In genomic region chr5:121304838-121305237, GRCh38 we compare ENCODE assay signal across 8 cellular contexts.
"Had no signal": no experiment of that assay in that cellular context is flagged by ENCODE, and none has a peak within 500 bp of the region (broad histone marks: within the 10 kb centered on the region; RNA-seq: fewer than 3 reads in every experiment).

No MANE protein-coding gene starts in this region.

- DNase-seq: GM23248, GOT3, H9, HCEC 1CT, Kasumi-1, KG1 had no signal

- H3K9ac ChIP-seq: GM23248 had no signal

- H3K4me3 ChIP-seq: GM23248 had no signal

- FAIRE-seq: H54, HTR-8/SVneo had no signal

- H3K27ac ChIP-seq: GM23248 had no signal

- H2AFZ ChIP-seq: GM23248 had no signal
